Comparison of ENCODE assay signal across 28 cellular contexts in genomic region chr13:71702253-71702652, GRCh38.
"Had no signal": no experiment of that assay in that cellular context is flagged by ENCODE, and none has a peak within 500 bp of the region (broad histone marks: within the 10 kb centered on the region; RNA-seq: fewer than 3 reads in every experiment).

No MANE protein-coding gene starts in this region.

- H3K27me3 ChIP-seq: neutrophil, pancreas, right atrium auricular region, right lobe of liver, sigmoid colon, spleen, stomach, thyroid gland, tibial nerve, upper lobe of left lung, vagina had no signal

- H3K4me1 ChIP-seq: pancreas, prostate gland, right atrium auricular region, right lobe of liver, sigmoid colon, spleen, stomach, thyroid gland, tibial nerve, upper lobe of left lung, vagina had no signal

- ATAC-seq: naive thymus-derived CD8-positive, alpha-beta T cell; natural killer cell treated with Interleukin-12 subunit alpha and Interleukin-12 subunit beta and Interleukin-15 and Interleukin-18, amount 100 ng/mL, for 72 hours; pancreas; right lobe of liver; stimulated activated effector memory CD8-positive, alpha-beta T cell treated with anti-CD3 and anti-CD28 coated beads, Interleukin-12 subunit alpha, Interleukin-12 subunit beta, amount 100 ng/mL, for 72 hours; stimulated activated naive B cell treated with anti-CD40 and anti-IgM and Interleukin-4, amounts not matched to agents 10 μg/mL and 1 μg/mL and 100 μg/mL, for 72 hours had no signal

- DNase-seq: naive B cell; naive thymus-derived CD8-positive, alpha-beta T cell; nephron progenitor cell; nucleus accumbens; pancreas; retina; right lobe of liver; sigmoid colon; spleen; stimulated activated CD4-positive, alpha-beta T cell treated with anti-CD3 and anti-CD28 coated beads, Interleukin-12 subunit alpha, Interleukin-12 subunit beta, amount 100 ng/mL, for 4 hours; stimulated activated CD4-positive, alpha-beta T cell treated with anti-CD3 and anti-CD28 coated beads, Interleukin-1b, Interleukin-23, amount 100 ng/mL, for 48 hours; stimulated activated CD4-positive, alpha-beta T cell treated with anti-CD3 and anti-CD28 coated beads, Interleukin-4, amount 100 ng/mL, for 24 hours; stimulated activated naive B cell treated with anti-CD40 and anti-IgM and Interleukin-4, amounts not matched to agents 10 μg/mL and 1 μg/mL and 100 μg/mL, for 72 hours; stimulated activated naive CD4-positive, alpha-beta T cell treated with Interleukin-2 at 50 U/mL for 16 hours; stomach; thyroid gland; trophoblast cell; upper lobe of left lung had no signal

- H3K9me3 ChIP-seq: neutrophil, pancreas, prostate gland, right atrium auricular region, right lobe of liver, sigmoid colon, spleen, stomach, thoracic aorta, thyroid gland, tibial nerve, upper lobe of left lung, vagina had no signal

- H3K4me3 ChIP-seq: pancreas, prostate gland, right atrium auricular region, right lobe of liver, sigmoid colon, smooth muscle cell, spleen, stomach, thoracic aorta, thyroid gland, tibial nerve, upper lobe of left lung, vagina had no signal

- FAIRE-seq: pancreas, urothelium cell line had no signal

- H3K27ac ChIP-seq: neutrophil, pancreas, prostate gland, right atrium auricular region, right lobe of liver, sigmoid colon, spleen, stomach, thoracic aorta, thyroid gland, tibial nerve, upper lobe of left lung, vagina had no signal

- H3K36me3 ChIP-seq: neutrophil, pancreas, prostate gland, right atrium auricular region, right lobe of liver, sigmoid colon, spleen, stomach, thoracic aorta, thyroid gland, tibial nerve, upper lobe of left lung, vagina had no signal
